In the genomic region with DNA sequence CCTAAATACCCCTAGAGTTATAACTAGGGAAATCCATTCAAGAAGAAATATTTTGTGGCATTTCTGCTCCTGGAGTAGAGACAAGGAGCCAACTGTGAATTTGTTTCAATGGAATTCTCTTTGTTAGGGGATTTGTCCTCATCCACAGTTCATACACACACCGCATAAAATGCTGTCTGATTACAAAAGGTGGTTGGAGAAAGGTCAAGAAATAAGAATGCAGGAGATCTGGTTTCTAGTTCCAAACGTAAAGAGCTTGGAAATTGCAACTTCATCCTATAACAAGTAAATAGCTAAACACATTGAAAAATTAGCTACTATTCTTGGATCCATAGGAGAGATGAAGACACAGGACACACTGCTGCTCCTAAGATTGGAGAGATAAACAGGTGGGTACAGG, we compare ENCODE assay signal across 29 cellular contexts.
"Had no signal": no experiment of that assay in that cellular context is flagged by ENCODE, and none has a peak within 500 bp of the region (broad histone marks: within the 10 kb centered on the region; RNA-seq: fewer than 3 reads in every experiment).

No MANE protein-coding gene starts in this region.

- H3K9me3 ChIP-seq: adrenal gland, Peyer's patch had no signal

- H3K36me3 Mint-ChIP-seq: activated CD4-positive, alpha-beta memory T cell treated with anti-CD3 and anti-CD28 coated beads for 36 hours had no signal

- H3K27me3 ChIP-seq: adrenal gland, Peyer's patch had no signal

- H3K9me3 Mint-ChIP-seq: activated B cell treated with CpG ODN at 0.5 μM for 24 hours; activated naive CD4-positive, alpha-beta T cell treated with anti-CD3 and anti-CD28 coated beads for 36 hours; activated T-helper 1 cell treated with anti-CD3 and anti-CD28 coated beads, Interleukin-12 subunit alpha, Interleukin-12 subunit beta, Interleukin-2, Interleukin-4 antibody, amounts not matched to agents 30 ng/mL and 10 ng/mL and 1 ng/mL, durations not matched to agents 14 hours and 24 hours and 36 hours had no signal

- H3K4me1 ChIP-seq: adrenal gland, Peyer's patch had no signal

- ATAC-seq: activated naive CD4-positive, alpha-beta T cell treated with anti-CD3 and anti-CD28 coated beads, Interleukin-2, amount 50 U/mL, for 72 hours; activated T-cell treated with anti-CD3 and anti-CD28 coated beads, Interleukin-2, amount 50 U/mL, for 4 hours; Right ventricle myocardium inferior; SK-N-SH treated with all-trans-retinoic acid at 6 μM for 48 hours had no signal

- H3K4me1 Mint-ChIP-seq: activated B cell treated with CpG ODN at 0.5 μM for 24 hours had no signal

- H3K4me3 ChIP-seq: adrenal gland, Peyer's patch had no signal

- H3K27me3 Mint-ChIP-seq: activated B cell treated with CpG ODN at 0.5 μM for 24 hours; activated CD4-positive, alpha-beta memory T cell treated with anti-CD3 and anti-CD28 coated beads for 36 hours had no signal

- H3K4me3 Mint-ChIP-seq: activated B cell treated with CpG ODN at 0.5 μM for 24 hours; activated CD4-positive, alpha-beta memory T cell treated with anti-CD3 and anti-CD28 coated beads for 36 hours; activated naive CD4-positive, alpha-beta T cell treated with anti-CD3 and anti-CD28 coated beads for 36 hours; activated T-cell treated with anti-CD3 and anti-CD28 coated beads, Interleukin-2, amount 50 U/mL, for 4 hours; activated T-helper 1 cell treated with anti-CD3 and anti-CD28 coated beads, Interleukin-12 subunit alpha, Interleukin-12 subunit beta, Interleukin-2, Interleukin-4 antibody, amounts not matched to agents 30 ng/mL and 10 ng/mL and 1 ng/mL, durations not matched to agents 14 hours and 24 hours and 36 hours; brain had no signal

- H3K27ac Mint-ChIP-seq: activated B cell treated with CpG ODN at 0.5 μM for 24 hours; activated CD4-positive, alpha-beta memory T cell treated with anti-CD3 and anti-CD28 coated beads for 36 hours; activated naive CD4-positive, alpha-beta T cell treated with anti-CD3 and anti-CD28 coated beads for 36 hours; activated naive CD4-positive, alpha-beta T cell treated with anti-CD3 and anti-CD28 coated beads, Interleukin-2, amount 50 U/mL, for 72 hours; activated T-helper 1 cell treated with anti-CD3 and anti-CD28 coated beads, Interleukin-12 subunit alpha, Interleukin-12 subunit beta, Interleukin-2, Interleukin-4 antibody, amounts not matched to agents 30 ng/mL and 10 ng/mL and 1 ng/mL, durations not matched to agents 14 hours and 24 hours and 36 hours had no signal

- H3K36me3 ChIP-seq: adrenal gland, Peyer's patch had no signal

- DNase-seq: activated B cell treated with CpG ODN at 0.5 μM for 24 hours; activated CD4-positive, alpha-beta memory T cell treated with anti-CD3 and anti-CD28 coated beads for 36 hours; activated CD4-positive, alpha-beta T cell treated with anti-CD3 and anti-CD28 coated beads for 4 hours; activated CD4-positive, alpha-beta T cell treated with anti-CD3 and anti-CD28 coated beads, Interleukin-2, amount 50 U/mL, for 1 hour; activated CD4-positive, CD25-positive, alpha-beta regulatory T cell treated with anti-CD3 and anti-CD28 coated beads, Interleukin-2, amount 50 U/mL, for 72 hours; activated CD8-positive, alpha-beta memory T cell treated with anti-CD3 and anti-CD28 coated beads, Interleukin-2, amount 50 U/mL, for 4 hours; activated gamma-delta T cell treated with Interleukin-2 at 50 U/mL for 16 hours; activated naive CD4-positive, alpha-beta T cell treated with anti-CD3 and anti-CD28 coated beads for 36 hours; activated T-cell treated with anti-CD3 and anti-CD28 coated beads for 4 hours; activated T-cell treated with anti-CD3 and anti-CD28 coated beads, Interleukin-2, amount 50 U/mL, for 4 hours; cerebellar nuclear complex; NCI-H1105; NCI-H1417 treated with DMSO at 0.1 percent for 48 hours; NCI-H187 treated with DMSO at 0.1 percent for 48 hours; NCI-H2081; NCI-H2227 treated with DMSO at 0.1 percent for 48 hours; Peyer's patch; RPMI8226; SIG-M5; T-helper 1 cell; T-helper 2 cell; T-helper 9 cell had no signal

- H3K27ac ChIP-seq: adrenal gland, Peyer's patch, VCaP had no signal
